Comparison of ENCODE assay signal across 22 cellular contexts in genomic region chr3:22691407-22691806, GRCh38.
"Had no signal": no experiment of that assay in that cellular context is flagged by ENCODE, and none has a peak within 500 bp of the region (broad histone marks: within the 10 kb centered on the region; RNA-seq: fewer than 3 reads in every experiment).

No MANE protein-coding gene starts in this region.

- H2AFZ ChIP-seq: hepatocyte had no signal

- H3K36me3 ChIP-seq: adrenal gland, ascending aorta, esophagus muscularis mucosa, left ventricle myocardium inferior, sigmoid colon, transverse colon, uterus had no signal

- H3K4me1 ChIP-seq: adrenal gland, ascending aorta, left ventricle myocardium inferior, uterus had no signal

- H3K27me3 ChIP-seq: ascending aorta, esophagus muscularis mucosa, hepatocyte, sigmoid colon, transverse colon, uterus had no signal

- H3K9me3 ChIP-seq: adrenal gland, ascending aorta, esophagus muscularis mucosa, left ventricle myocardium inferior, sigmoid colon, transverse colon, uterus had no signal

- DNase-seq: activated CD4-positive, alpha-beta T cell treated with anti-CD3 and anti-CD28 coated beads, Interleukin-2, amount 10 ng/mL, durations not matched to agents 7 days and 5 days; activated CD8-positive, alpha-beta T cell treated with anti-CD3 and anti-CD28 coated beads, Interleukin-2, amount 10 ng/mL, durations not matched to agents 7 days and 5 days; activated gamma-delta T cell treated with Interleukin-2 at 50 U/mL for 16 hours; adrenal gland; central memory CD4-positive, alpha-beta T cell; effector memory CD8-positive, alpha-beta T cell; glutamatergic neuron; left ventricle myocardium inferior; midbrain; natural killer cell; occipital lobe; sigmoid colon; stimulated activated CD4-positive, alpha-beta T cell treated with anti-CD3 and anti-CD28 coated beads, Interleukin-2, amount 100 ng/mL, for 48 hours; stimulated activated CD8-positive, alpha-beta memory T cell treated with anti-CD3 and anti-CD28 coated beads, Interleukin-4, amount 100 ng/mL, for 48 hours; stimulated activated naive B cell treated with anti-CD40 and anti-IgM and Interleukin-4, amounts not matched to agents 10 μg/mL and 1 μg/mL and 100 μg/mL, for 72 hours; SW 1271; T-helper 17 cell; transverse colon; uterus had no signal

- H3K4me3 ChIP-seq: adrenal gland, ascending aorta, esophagus muscularis mucosa, hepatocyte, left ventricle myocardium inferior, sigmoid colon, transverse colon, uterus had no signal

- H3K27ac ChIP-seq: adrenal gland, ascending aorta, esophagus muscularis mucosa, hepatocyte, left ventricle myocardium inferior, sigmoid colon, transverse colon, uterus had no signal
